ENCODE assay signal across 1 cellular context in genomic region chr4:78862314-78862737, GRCh38.
TF ChIP-seq lines count a peak whose summit lies in the region.

No MANE protein-coding gene starts in this region.

TF ChIP-seq in HepG2, 621 proteins besides CTCF, POLR2A, EP300 and RAD21 (continued from another document and continues in another):
- TF ChIP-seq E2F5 (CRISPR knock-in tag; conservative IDR thresholded peaks at IDR 0.05) (no peak), PAXIP1 (CRISPR knock-in tag; conservative IDR thresholded peaks at IDR 0.05) (peak; percentile 87), ZNF652 (CRISPR knock-in tag; IDR thresholded peaks at IDR 0.05; ENCODE audit: borderline replicate concordance, low read depth) (no peak), ZUFSP (CRISPR knock-in tag; IDR thresholded peaks at IDR 0.05; ENCODE audit: borderline replicate concordance) (no peak), ZNF44 (CRISPR knock-in tag; IDR thresholded peaks at IDR 0.05) (no peak), RERE (CRISPR knock-in tag; IDR thresholded peaks at IDR 0.05; ENCODE audit: low read depth) (no peak), SMARCE1 (IDR thresholded peaks at IDR 0.05; ENCODE audit: borderline replicate concordance) (no peak), ZNF646 (CRISPR knock-in tag; IDR thresholded peaks at IDR 0.05) (no peak), MAFG (CRISPR knock-in tag; IDR thresholded peaks at IDR 0.05) (no peak), BRCA1 (CRISPR knock-in tag; IDR thresholded peaks at IDR 0.05) (no peak), ZBTB7B (CRISPR knock-in tag; IDR thresholded peaks at IDR 0.05) (peak; percentile 57), ADNP (CRISPR knock-in tag; IDR thresholded peaks at IDR 0.05) (no peak), SALL1 (CRISPR knock-in tag; IDR thresholded peaks at IDR 0.05) (peak; percentile 69; the same call in 1 of the 2 replicates), ZNF33A (CRISPR knock-in tag; IDR thresholded peaks at IDR 0.05; ENCODE audit: borderline replicate concordance) (no peak), ARID5B (CRISPR knock-in tag; IDR thresholded peaks at IDR 0.05) (peak; percentile 95), FOXC1 (CRISPR knock-in tag; IDR thresholded peaks at IDR 0.05; ENCODE audit: borderline replicate concordance) (no peak), CCDC6 (CRISPR knock-in tag; IDR thresholded peaks at IDR 0.05) (no peak), MZF1 (CRISPR knock-in tag; IDR thresholded peaks at IDR 0.05; ENCODE audit: borderline replicate concordance) (no peak), MAFK (conservative IDR thresholded peaks at IDR 0.05 in 1 of 2, IDR thresholded peaks at IDR 0.05 in 1 of 2; ENCODE audit: low read length in 2 of 2) (no peak; a peak in 1 of 4 replicates), MAX (IDR thresholded peaks at IDR 0.05) (no peak), FUBP1 (CRISPR knock-in tag; IDR thresholded peaks at IDR 0.05; ENCODE audit: borderline replicate concordance) (no peak), TRIM24 (CRISPR knock-in tag; IDR thresholded peaks at IDR 0.05) (peak; percentile 92), THAP7 (CRISPR knock-in tag; IDR thresholded peaks at IDR 0.05) (no peak)
